ENCODE assay signal across 1 cellular context in genomic region chr7:12475362-12476063, GRCh38.
A peak's percentile ranks its signal among the peaks of the same experiment; 100 is the strongest.
TF ChIP-seq lines count a peak whose summit lies in the region.

No MANE protein-coding gene starts in this region.

TF ChIP-seq in HCT116, 20 proteins besides CTCF, POLR2A, EP300 and RAD21 (continued from another document):
- no peak for TF ChIP-seq REST (IDR thresholded peaks at IDR 0.05; ENCODE audit: low read depth)
- TF ChIP-seq EZH2phosphoT487 (IDR thresholded peaks at IDR 0.05; ENCODE audit: borderline replicate concordance): no peak
- TF ChIP-seq CEBPB (IDR thresholded peaks at IDR 0.05; ENCODE audit: low read depth): 0 out of 2 replicates have a peak, but pooled peaks have one; percentile 20
- TF ChIP-seq ZNF274 (IDR thresholded peaks at IDR 0.05; ENCODE audit: low read depth, low read length): no peak
- TF ChIP-seq ZFX (IDR thresholded peaks at IDR 0.05): no peak
- no peak for TF ChIP-seq SRF (IDR thresholded peaks at IDR 0.05; ENCODE audit: low read depth)
- TF ChIP-seq FOSL1 (IDR thresholded peaks at IDR 0.05; ENCODE audit: low read depth): peak; percentile 39; the same call in 1 of the 2 replicates
- TF ChIP-seq SP1 (IDR thresholded peaks at IDR 0.05; ENCODE audit: low read depth): peak; percentile 32; the same call in 1 of the 2 replicates
- no peak for TF ChIP-seq EZH2 (IDR thresholded peaks at IDR 0.05)
- TF ChIP-seq EGR1 (IDR thresholded peaks at IDR 0.05; ENCODE audit: low read depth): no peak
- 0 out of 2 replicates have a peak, but pooled peaks have one; percentile 23 for TF ChIP-seq JUND (IDR thresholded peaks at IDR 0.05)
